10 cellular contexts compared by ENCODE assay signal in genomic region chr1:37255111-37255795, GRCh38.
DNase-seq lines count a peak whose midpoint lies in the region; ATAC-seq, FAIRE-seq and TF ChIP-seq lines count a peak whose summit lies in the region.
"Had no signal": no experiment of that assay in that cellular context is flagged by ENCODE, and none has a peak within 500 bp of the region (broad histone marks: within the 10 kb centered on the region; RNA-seq: fewer than 3 reads in every experiment).

No MANE protein-coding gene starts in this region.

- CTCF ChIA-PET in CD4-positive, alpha-beta T cell (lab: Charles Lee) = no interaction called here

- H3K9me3 Mint-ChIP-seq in brain = peaks cover 0 to 6% (median 0%) of the 10 kb centered on the region in 5 experiments
- H3K9me3 Mint-ChIP-seq in neural crest cell = no peaks in the 10 kb centered on the region
- H3K9me3 Mint-ChIP-seq in T-helper 2 cell treated with Interferon-gamma antibody and Interleukin-4, amounts not matched to agents 5 μg/mL and 100 μg/mL, for 36 hours = no peaks in the 10 kb centered on the region
- H3K9me3 Mint-ChIP-seq in CD4-positive, alpha-beta T cell = no peaks in the 10 kb centered on the region

- no peak for TF ChIP-seq CTCF in NB4 (IDR thresholded peaks at IDR 0.05; ENCODE audit: low read depth, low read length)
- TF ChIP-seq CTCF in brain (conservative IDR thresholded peaks at IDR 0.05) = peak in 1 of 2 experiments; percentile 25
- TF ChIP-seq CTCF in neural crest cell (conservative IDR thresholded peaks at IDR 0.05) = no peak
- no peak for TF ChIP-seq CTCF in lower leg skin (IDR thresholded peaks at IDR 0.05)
- no peak for TF ChIP-seq CTCF in CD4-positive, alpha-beta T cell (IDR thresholded peaks at IDR 0.05)

- H3K4me1 Mint-ChIP-seq in brain (peaks cover 40% of the 10 kb centered on the region), neural crest cell (no peaks in the 10 kb centered on the region)
- H3K4me1 Mint-ChIP-seq in T-helper 2 cell treated with Interferon-gamma antibody and Interleukin-4, amounts not matched to agents 5 μg/mL and 100 μg/mL, for 36 hours (ENCODE audit: low read depth) = no peaks in the 10 kb centered on the region
- no peaks in the 10 kb centered on the region for H3K4me1 Mint-ChIP-seq in CD4-positive, alpha-beta T cell (ENCODE audit: low read depth)

- H3K27me3 Mint-ChIP-seq in brain (peaks cover 19% of the 10 kb centered on the region), neural crest cell (ENCODE audit: low read depth) (peaks cover 87% of the 10 kb centered on the region)
- H3K27me3 Mint-ChIP-seq in T-helper 2 cell treated with Interferon-gamma antibody and Interleukin-4, amounts not matched to agents 5 μg/mL and 100 μg/mL, for 36 hours (ENCODE audit: low read depth) = peaks cover 15% of the 10 kb centered on the region
- peaks cover 82% of the 10 kb centered on the region for H3K27me3 Mint-ChIP-seq in CD4-positive, alpha-beta T cell

- no peak for ATAC-seq in CD4-positive, alpha-beta T cell (ENCODE audit: poor library complexity)
- no peak for ATAC-seq in GM19455 (IDR thresholded peaks at IDR 0.05; ENCODE audit: unreplicated experiment)

- H3K27ac Mint-ChIP-seq in brain (peak overlapping the region in 4 of 5 experiments; percentile 1 to 82 (median 52)), neural crest cell (ENCODE audit: unreplicated experiment) (no peak overlapping the region)
- no peak overlapping the region for H3K27ac Mint-ChIP-seq in T-helper 2 cell treated with Interferon-gamma antibody and Interleukin-4, amounts not matched to agents 5 μg/mL and 100 μg/mL, for 36 hours
- H3K27ac Mint-ChIP-seq in CD4-positive, alpha-beta T cell = no peak overlapping the region

- 21 to 28% methylated on average over 24 of the region's 24 CpGs for WGBS in lower leg skin, 2 donors

- H3K27ac ChIP-seq in CD4-positive, alpha-beta T cell (ENCODE audit: low read depth, low read length) = no peak overlapping the region
- H3K27ac ChIP-seq: ascending aorta had no signal

- no peak for FAIRE-seq in GM12891 (lab: Jason Lieb, UNC)

- POLR2A ChIA-PET in CD4-positive, alpha-beta T cell (lab: Charles Lee) = no interaction called here

- no peaks in the 10 kb centered on the region for H3K9me3 ChIP-seq in CD4-positive, alpha-beta T cell (ENCODE audit: control insufficient read depth, low read length)
- H3K9me3 ChIP-seq: ascending aorta had no signal

- peaks cover 29% of the 10 kb centered on the region for H3K27me3 ChIP-seq in CD4-positive, alpha-beta T cell (ENCODE audit: control insufficient read depth, insufficient read depth, low read length)
- H3K27me3 ChIP-seq: ascending aorta had no signal

- H3K4me3 ChIP-seq in NB4 (ENCODE audit: low read depth, low read length) (no peak overlapping the region), lower leg skin (ENCODE audit: low read depth, poor library complexity, severe bottlenecking) (no peak overlapping the region)
- H3K4me3 ChIP-seq: ascending aorta had no signal

- TF ChIP-seq POLR2A in GM12891 (IDR thresholded peaks at IDR 0.05; ENCODE audit: low read depth, low read length) (no peak), NB4 (IDR thresholded peaks at IDR 0.05; ENCODE audit: extremely low read depth, insufficient read length) (no peak), lower leg skin (IDR thresholded peaks at IDR 0.05) (no peak)

- H3K36me3 Mint-ChIP-seq in brain (no peaks in the 10 kb centered on the region), neural crest cell (ENCODE audit: low read depth) (no peaks in the 10 kb centered on the region)
- H3K36me3 Mint-ChIP-seq in T-helper 2 cell treated with Interferon-gamma antibody and Interleukin-4, amounts not matched to agents 5 μg/mL and 100 μg/mL, for 36 hours (ENCODE audit: low read depth) = no peaks in the 10 kb centered on the region
- H3K36me3 Mint-ChIP-seq in CD4-positive, alpha-beta T cell (ENCODE audit: low read depth) = no peaks in the 10 kb centered on the region

- H3K4me3 Mint-ChIP-seq in brain (peak overlapping the region in 4 of 5 experiments; percentile 44 to 73 (median 66)), neural crest cell (no peak overlapping the region)
- H3K4me3 Mint-ChIP-seq in T-helper 2 cell treated with Interferon-gamma antibody and Interleukin-4, amounts not matched to agents 5 μg/mL and 100 μg/mL, for 36 hours = no peak overlapping the region
- no peak overlapping the region for H3K4me3 Mint-ChIP-seq in CD4-positive, alpha-beta T cell

- intact Hi-C loops in lower leg skin (cut with DNase I; ENCODE audit: low total_unique reads) = loop anchor here (5.0 kb wide), 1 partner anchor 698 kb away; no protein-coding TSS in a partner anchor
- intact Hi-C loops in CD4-positive, alpha-beta T cell (cut with DNase I, micrococcal nuclease) = no loop called here

- DNase-seq in GM12891 (ENCODE audit: insufficient read length, low spot score) (peak; percentile 19), NB4 (ENCODE audit: low read depth) (peak; percentile 54), neural crest cell (ENCODE audit: low read depth, low spot score) (peak; percentile 58), lower leg skin (ENCODE audit: low spot score in 2 of 2) (no peak)
- no peak for DNase-seq in T-helper 2 cell treated with Interferon-gamma antibody and Interleukin-4, amounts not matched to agents 5 μg/mL and 100 μg/mL, for 36 hours (ENCODE audit: low spot score)
- no peak for DNase-seq in CD4-positive, alpha-beta T cell
- DNase-seq: NCI-H345 had no signal

TF ChIP-seq in GM12891, 5 proteins besides CTCF, POLR2A, EP300 and RAD21:
- TF ChIP-seq POLR2AphosphoS5 (IDR thresholded peaks at IDR 0.05; ENCODE audit: low read depth, low read length) (no peak), SPI1 (IDR thresholded peaks at IDR 0.05; ENCODE audit: low read depth, low read length) (no peak), TAF1 (IDR thresholded peaks at IDR 0.05; ENCODE audit: low read depth, low read length) (no peak), POU2F2 (IDR thresholded peaks at IDR 0.05; ENCODE audit: low read depth, low read length) (no peak), PAX5 (IDR thresholded peaks at IDR 0.05; ENCODE audit: insufficient read depth, low read length, severe bottlenecking) (no peak)

Comparison
In these comparisons a context has a peak if more than half of its experiments do, and no peak if none do; other contexts are left out.
1. DNase-seq: peak in GM12891 (single experiment), NB4 (single experiment) and neural crest cell (single experiment); none in lower leg skin (0 of 2), T-helper 2 cell treated with Interferon-gamma antibody and Interleukin-4, amounts not matched to agents 5 μg/mL and 100 μg/mL, for 36 hours (single experiment) and CD4-positive, alpha-beta T cell (0 of 10).
2. H3K27ac Mint-ChIP-seq: peak in brain (4 of 5); none in neural crest cell (single experiment), T-helper 2 cell treated with Interferon-gamma antibody and Interleukin-4, amounts not matched to agents 5 μg/mL and 100 μg/mL, for 36 hours (single experiment) and CD4-positive, alpha-beta T cell (single experiment).
3. H3K4me3 Mint-ChIP-seq: peak in brain (4 of 5); none in neural crest cell (single experiment), T-helper 2 cell treated with Interferon-gamma antibody and Interleukin-4, amounts not matched to agents 5 μg/mL and 100 μg/mL, for 36 hours (single experiment) and CD4-positive, alpha-beta T cell (single experiment).